Comparison of ENCODE assay signal across 25 cellular contexts in the genomic region with DNA sequence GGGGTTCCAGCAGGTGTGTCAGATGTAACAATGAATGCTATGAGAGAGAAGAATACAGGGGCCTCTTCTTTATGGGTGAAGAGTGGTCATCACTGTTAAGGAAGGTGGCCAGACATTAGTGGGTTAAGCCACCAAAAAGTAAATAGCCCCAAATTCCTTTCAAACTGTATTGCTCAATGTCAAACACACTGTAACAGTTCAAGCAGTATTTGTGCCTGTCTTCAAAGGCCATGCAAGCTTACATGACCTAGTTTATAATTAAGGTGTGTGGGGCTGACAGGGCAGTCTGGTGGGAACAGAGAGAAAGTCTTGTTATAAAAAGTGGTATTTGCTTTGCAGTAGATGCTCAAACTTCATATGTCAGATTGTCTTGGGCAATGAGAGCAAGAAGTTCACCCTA. TPM values are rescaled to one million over a fixed set of nuclear protein-coding genes. Genes with fewer than 3 reads are reported as not detected.
DNase-seq lines count a peak whose midpoint lies in the region; ATAC-seq, FAIRE-seq and TF ChIP-seq lines count a peak whose summit lies in the region.
"Had no signal": no experiment of that assay in that cellular context is flagged by ENCODE, and none has a peak within 500 bp of the region (broad histone marks: within the 10 kb centered on the region; RNA-seq: fewer than 3 reads in every experiment).

No MANE protein-coding gene starts in this region.

- H4K20me1 ChIP-seq in K562 (replicated peaks; ENCODE audit: control insufficient read depth, insufficient read depth, low read length): peaks cover 6% of the 10 kb centered on the region
- H4K20me1 ChIP-seq: BLaER1 treated with 17β-estradiol and CSF1 and Interleukin-3, amounts not matched to agents 10 nM and 100 nM had no signal

- in situ Hi-C loops in K562 (cut with MboI): no loop called here

- peaks cover 69% of the 10 kb centered on the region for H3K4me1 ChIP-seq in Caco-2
- H3K4me1 ChIP-seq in K562 (replicated peaks in 1 of 2; ENCODE audit: control insufficient read depth in 2 of 2, insufficient read depth in 2 of 2, low read length in 2 of 2): no peaks in the 10 kb centered on the region
- H3K4me1 ChIP-seq in left lung: peaks cover 0 to 10% of the 10 kb centered on the region in 2 donors
- peaks cover 5% of the 10 kb centered on the region for H3K4me1 ChIP-seq in lower lobe of right lung
- H3K4me1 ChIP-seq in left ventricle myocardium inferior: peaks cover under 1% of the 10 kb centered on the region
- H3K4me1 ChIP-seq: A549, BE2C, HAP-1 had no signal

- no peaks in the 10 kb centered on the region for H3K27me3 ChIP-seq in Caco-2 (replicated peaks; ENCODE audit: control insufficient read depth, insufficient read depth, low read length)
- H3K27me3 ChIP-seq in K562 (ENCODE audit: control insufficient read depth in 2 of 2, insufficient read depth in 2 of 2, low read length in 2 of 2): peaks cover 3 to 39% of the 10 kb centered on the region in 2 experiments; a peak in 3 of 5 replicates
- H3K27me3 ChIP-seq in left lung: no peaks in the 10 kb centered on the region
- H3K27me3 ChIP-seq in lower lobe of right lung (ENCODE audit: low read depth): no peaks in the 10 kb centered on the region
- H3K27me3 ChIP-seq in left ventricle myocardium inferior (ENCODE audit: low read depth): peaks cover 9% of the 10 kb centered on the region
- H3K27me3 ChIP-seq: BE2C; BLaER1 treated with 17β-estradiol and CSF1 and Interleukin-3, amounts not matched to agents 10 nM and 100 nM had no signal

- no peak overlapping the region for H3K27ac ChIP-seq in K562 (ENCODE audit: extremely low read depth, low read depth, low read length)
- no peak overlapping the region for H3K27ac ChIP-seq in left lung
- no peak overlapping the region for H3K27ac ChIP-seq in lower lobe of right lung
- no peak overlapping the region for H3K27ac ChIP-seq in left ventricle myocardium inferior (replicated peaks)
- H3K27ac ChIP-seq: A549; BLaER1 treated with 17β-estradiol and CSF1 and Interleukin-3, amounts not matched to agents 10 nM and 100 nM had no signal

- H3K4me1 Mint-ChIP-seq in Caco-2 (ENCODE audit: low read depth, unreplicated experiment): peaks cover 41% of the 10 kb centered on the region

- POLR2A ChIA-PET in Caco-2 (lab: Charles Lee) (interaction anchor here (1.1 kb wide), 1 partner anchor 24 kb away, joined by 5 read pairs; a partner anchor contains a TSS), K562 (lab: Yijun Ruan, JAX) (interaction anchor here (1.0 kb wide), 1 partner anchor 17 kb away, joined by 3 read pairs; no protein-coding TSS in a partner anchor)

- H3K4me3 Mint-ChIP-seq in Caco-2 (ENCODE audit: unreplicated experiment): peak overlapping the region; percentile 3
- H3K4me3 Mint-ChIP-seq: CD14-positive monocyte; CD4-positive, alpha-beta T cell; CD8-positive, alpha-beta memory T cell; HFFc6 had no signal

- no peaks in the 10 kb centered on the region for H3K27me3 Mint-ChIP-seq in Caco-2 (ENCODE audit: insufficient read depth, unreplicated experiment)

- H3K9me1 ChIP-seq in K562 (ENCODE audit: control insufficient read depth, insufficient read depth, low read length): no peaks in the 10 kb centered on the region

- TF ChIP-seq RAD21 in K562 (CRISPR knock-in tag; conservative IDR thresholded peaks at IDR 0.05 in 1 of 2, IDR thresholded peaks at IDR 0.05 in 1 of 2): no peak

- no peak for TF ChIP-seq POLR2A in K562 (conservative IDR thresholded peaks at IDR 0.05)

- CTCF ChIA-PET in Caco-2 (lab: Charles Lee): interaction anchor here (0.7 to 1.9 kb wide), 9 partner anchors 22 to 212 kb away, joined by 3 to 7 read pairs (median 3); a partner anchor contains a TSS
- CTCF ChIA-PET in K562 (lab: Yijun Ruan, JAX; ENCODE audit: low intra/inter-chr PET ratio): no interaction called here

- intact Hi-C loops in Caco-2 (cut with micrococcal nuclease; ENCODE audit: unreplicated experiment): loop anchor here (1.0 kb wide), 2 partner anchors 23 to 33 kb away; no protein-coding TSS in a partner anchor
- intact Hi-C loops in K562 (cut with micrococcal nuclease): no loop called here
- intact Hi-C loops in left lung (cut with DNase I): no loop called here
- intact Hi-C loops in lower lobe of right lung (cut with DNase I): no loop called here
- intact Hi-C loops in left ventricle myocardium inferior (cut with micrococcal nuclease): no loop called here

- no peak overlapping the region for H2AFZ ChIP-seq in K562 (ENCODE audit: low read depth, low read length)

- no peak for TF ChIP-seq EP300 in K562 (IDR thresholded peaks at IDR 0.05; ENCODE audit: low read length)

- DNase-seq in Caco-2: peak; percentile 78 to 82
- DNase-seq in K562 (ENCODE audit: extremely low read depth in 1 of 4, low spot score in 3 of 4): no peak
- no peak for DNase-seq in left lung
- DNase-seq in lower lobe of right lung: no peak
- no peak for DNase-seq in NCI-H1105 treated with DMSO at 0.1 percent for 48 hours (lab: John Stamatoyannopoulos, UW)
- DNase-seq in UCSD-AML1 (lab: John Stamatoyannopoulos, UW; ENCODE audit: unreplicated experiment): no peak
- DNase-seq in Kasumi-1 (lab: John Stamatoyannopoulos, UW): no peak
- no peak for DNase-seq in left ventricle myocardium inferior
- DNase-seq: 8988T; ACHN; AML-193; BE2C; CD4-positive, alpha-beta T cell; CD8-positive, alpha-beta memory T cell; DMS153; DND-41; GOT3; HFFc6 had no signal

- H3K79me2 ChIP-seq in K562 (ENCODE audit: control insufficient read depth, insufficient read depth, low read length): no peaks in the 10 kb centered on the region

- no peaks in the 10 kb centered on the region for H3K36me3 Mint-ChIP-seq in Caco-2 (ENCODE audit: insufficient read depth, unreplicated experiment)
- H3K36me3 Mint-ChIP-seq: CD14-positive monocyte; CD8-positive, alpha-beta memory T cell had no signal

- no peak overlapping the region for H3K4me2 ChIP-seq in K562 (ENCODE audit: insufficient read depth, low read length)
- H3K4me2 ChIP-seq: A549; BLaER1 treated with 17β-estradiol and CSF1 and Interleukin-3, amounts not matched to agents 10 nM and 100 nM had no signal

- no peak for TF ChIP-seq CTCF in Caco-2 (IDR thresholded peaks at IDR 0.05; ENCODE audit: insufficient read depth in 1 of 2, low read depth in 1 of 2, low read length in 1 of 2, severe bottlenecking in 1 of 2, unreplicated experiment in 1 of 2)
- no peak for TF ChIP-seq CTCF in K562 (IDR thresholded peaks at IDR 0.05 in 2 of 3, conservative IDR thresholded peaks at IDR 0.05 in 1 of 3; ENCODE audit: insufficient read depth in 2 of 3, low read depth in 1 of 3, low read length in 3 of 3)
- TF ChIP-seq CTCF in left lung (IDR thresholded peaks at IDR 0.05): no peak
- TF ChIP-seq CTCF in lower lobe of right lung (IDR thresholded peaks at IDR 0.05): no peak
- TF ChIP-seq CTCF in left ventricle myocardium inferior (IDR thresholded peaks at IDR 0.05; ENCODE audit: borderline replicate concordance): no peak

- BruUV-seq in Caco-2 (replicated peaks; lab: Mats Ljungman, UMichigan) (no TSS peak), K562 (replicated peaks; lab: Mats Ljungman, UMichigan) (no TSS peak)

- no peaks in the 10 kb centered on the region for H3K36me3 ChIP-seq in Caco-2 (ENCODE audit: control insufficient read depth, insufficient read depth, low read length)
- H3K36me3 ChIP-seq in K562 (ENCODE audit: control insufficient read depth, insufficient read depth, low read length): no peaks in the 10 kb centered on the region
- no peaks in the 10 kb centered on the region for H3K36me3 ChIP-seq in left lung
- H3K36me3 ChIP-seq in lower lobe of right lung: no peaks in the 10 kb centered on the region
- H3K36me3 ChIP-seq in left ventricle myocardium inferior: no peaks in the 10 kb centered on the region
- H3K36me3 ChIP-seq: BE2C; BLaER1 treated with 17β-estradiol and CSF1 and Interleukin-3, amounts not matched to agents 10 nM and 100 nM; HAP-1 had no signal

- no peak for ATAC-seq in K562
- ATAC-seq in left lung: peak; percentile 76
- ATAC-seq in lower lobe of right lung: peak; percentile 67 to 78
- ATAC-seq: A549 had no signal

- H3K9me3 ChIP-seq in Caco-2 (no peaks in the 10 kb centered on the region), K562 (replicated peaks; ENCODE audit: control insufficient read depth, insufficient read depth, low read depth, low read length) (no peaks in the 10 kb centered on the region), left lung (no peaks in the 10 kb centered on the region), lower lobe of right lung (no peaks in the 10 kb centered on the region), left ventricle myocardium inferior (replicated peaks) (no peaks in the 10 kb centered on the region)
- H3K9me3 ChIP-seq: A549; BE2C; BLaER1 treated with 17β-estradiol and CSF1 and Interleukin-3, amounts not matched to agents 10 nM and 100 nM; HAP-1 had no signal

- no peaks in the 10 kb centered on the region for H3K9me3 Mint-ChIP-seq in Caco-2 (ENCODE audit: unreplicated experiment)
- H3K9me3 Mint-ChIP-seq: CD14-positive monocyte; CD4-positive, alpha-beta T cell; CD8-positive, alpha-beta memory T cell; HFFc6 had no signal

- H3K27ac Mint-ChIP-seq in Caco-2 (ENCODE audit: unreplicated experiment): peak overlapping the region; percentile 69
- H3K27ac Mint-ChIP-seq: CD4-positive, alpha-beta T cell; CD8-positive, alpha-beta memory T cell; HFFc6 had no signal

- H3K9ac ChIP-seq in K562 (ENCODE audit: insufficient read depth in 1 of 2, low read depth in 2 of 2, low read length in 2 of 2): no peak overlapping the region
- H3K9ac ChIP-seq: BLaER1 treated with 17β-estradiol and CSF1 and Interleukin-3, amounts not matched to agents 10 nM and 100 nM had no signal

- H3K4me3 ChIP-seq in Caco-2 (ENCODE audit: low read depth, low read length) (no peak overlapping the region), K562 (no peak overlapping the region), left lung (no peak overlapping the region), lower lobe of right lung (no peak overlapping the region), left ventricle myocardium inferior (no peak overlapping the region)
- H3K4me3 ChIP-seq: A549; BLaER1 treated with 17β-estradiol and CSF1 and Interleukin-3, amounts not matched to agents 10 nM and 100 nM; HAP-1 had no signal

- no peak for FAIRE-seq in K562 (lab: Jason Lieb, UNC)
- FAIRE-seq: A549, G401.6, GM12892, H54 had no signal

RNA-seq across cellular contexts. Expression of a gene that starts 18.5 kb away (rescaled TPM):
- total RNA-seq in Caco-2 (2022): not detected in 2 replicates
- 0.12 TPM in 1 of 2 replicates, not detected in the other for total RNA-seq in K562 (2011; cell fraction: chromatin; rRNA removed; ENCODE audit: low replicate concordance)
- not detected in 2 replicates for total RNA-seq in K562 (2011; cell fraction: nucleolus; rRNA removed)
- total RNA-seq in K562 (2011; cell fraction: nucleoplasm; rRNA removed): 0.08 TPM in 1 of 2 replicates, not detected in the other
- total RNA-seq in K562 (2014; rRNA removed): not detected in 2 replicates
- not detected in 2 replicates for total RNA-seq in K562 (2014; rRNA removed; fragmentation: Illumina TruSeq; extraction: Trizol)
- total RNA-seq in K562 (2015; rRNA removed; fragmentation: Illumina TruSeq; extraction: Trizol): not detected in 2 replicates
- total RNA-seq in K562 (2021): not detected in 2 replicates
- polyA plus RNA-seq in K562 (2011; rRNA removed): not detected in 2 replicates
- not detected in 2 replicates for polyA plus RNA-seq in K562 (2011; cell fraction: cytosol; rRNA removed)
- 0.03 and 0.18 TPM in 2 replicates for polyA plus RNA-seq in K562 (2011; cell fraction: nucleus; rRNA removed)
- polyA plus RNA-seq in K562 (2012): not detected in 2 replicates
- not detected in 2 replicates for polyA plus RNA-seq in K562 (2014; fragmentation: Illumina TruSeq; extraction: Trizol)
- polyA plus RNA-seq in K562 (2014; fragmentation: Nextera tagmentation; extraction: Ambion mirVana): not detected
- polyA plus RNA-seq in K562 (2014; rRNA removed): not detected in 2 replicates
- polyA minus RNA-seq in K562 (2011; rRNA and poly(A)+ RNA removed): 0.04 TPM in 1 of 2 replicates, not detected in the other
- polyA minus RNA-seq in K562 (2011; cell fraction: cytosol; rRNA and poly(A)+ RNA removed): not detected in 2 replicates
- polyA minus RNA-seq in K562 (2011; cell fraction: nucleus; rRNA and poly(A)+ RNA removed): 0.11 TPM in 1 of 2 replicates, not detected in the other
- 1 to 10 TPM; 2.0 to 3.0 TPM for total RNA-seq in left lung
- total RNA-seq in lower lobe of right lung: 225 TPM
- total RNA-seq in left ventricle myocardium inferior: not detected
- total RNA-seq: HFFc6 had no signal
- polyA plus RNA-seq: A549; CD8-positive, alpha-beta memory T cell had no signal

RNA-seq across cellular contexts. Expression of a gene that starts 24.5 kb away (rescaled TPM):
- 199 and 235 TPM in 2 replicates for total RNA-seq in Caco-2 (2022)
- total RNA-seq in K562 (2011; cell fraction: chromatin; rRNA removed; ENCODE audit: low replicate concordance): not detected in 2 replicates
- total RNA-seq in K562 (2011; cell fraction: nucleolus; rRNA removed): not detected in 2 replicates
- total RNA-seq in K562 (2011; cell fraction: nucleoplasm; rRNA removed): not detected in 2 replicates
- total RNA-seq in K562 (2014; rRNA removed): not detected in 2 replicates
- total RNA-seq in K562 (2014; rRNA removed; fragmentation: Illumina TruSeq; extraction: Trizol): not detected in 2 replicates
- total RNA-seq in K562 (2015; rRNA removed; fragmentation: Illumina TruSeq; extraction: Trizol): not detected in 2 replicates
- not detected in 2 replicates for total RNA-seq in K562 (2021)
- not detected in 2 replicates for polyA plus RNA-seq in K562 (2011; rRNA removed)
- polyA plus RNA-seq in K562 (2011; cell fraction: cytosol; rRNA removed): not detected in 2 replicates
- polyA plus RNA-seq in K562 (2011; cell fraction: nucleus; rRNA removed): not detected in 2 replicates
- 0.22 TPM in 1 of 2 replicates, not detected in the other for polyA plus RNA-seq in K562 (2012)
- polyA plus RNA-seq in K562 (2014; fragmentation: Illumina TruSeq; extraction: Trizol): not detected in 2 replicates
- not detected for polyA plus RNA-seq in K562 (2014; fragmentation: Nextera tagmentation; extraction: Ambion mirVana)
- not detected in 2 replicates for polyA plus RNA-seq in K562 (2014; rRNA removed)
- not detected in 2 replicates for polyA minus RNA-seq in K562 (2011; rRNA and poly(A)+ RNA removed)
- polyA minus RNA-seq in K562 (2011; cell fraction: cytosol; rRNA and poly(A)+ RNA removed): not detected in 2 replicates
- polyA minus RNA-seq in K562 (2011; cell fraction: nucleus; rRNA and poly(A)+ RNA removed): not detected in 2 replicates
- 10 to 100 TPM; 49.7 to 74.9 TPM for total RNA-seq in left lung
- total RNA-seq in lower lobe of right lung: 22.2 TPM
- total RNA-seq in left ventricle myocardium inferior: not detected
- total RNA-seq: CD4-positive, alpha-beta T cell; CD8-positive, alpha-beta memory T cell; HFFc6 had no signal
- polyA plus RNA-seq: CD8-positive, alpha-beta memory T cell had no signal

RNA-seq across cellular contexts. Expression of a gene that starts 35.4 kb away (rescaled TPM):
- 19.7 and 25.9 TPM in 2 replicates for total RNA-seq in Caco-2 (2022)
- not detected in 2 replicates for total RNA-seq in K562 (2011; cell fraction: chromatin; rRNA removed; ENCODE audit: low replicate concordance)
- total RNA-seq in K562 (2011; cell fraction: nucleolus; rRNA removed): not detected in 2 replicates
- total RNA-seq in K562 (2011; cell fraction: nucleoplasm; rRNA removed): not detected in 2 replicates
- not detected in 2 replicates for total RNA-seq in K562 (2014; rRNA removed)
- total RNA-seq in K562 (2014; rRNA removed; fragmentation: Illumina TruSeq; extraction: Trizol): not detected in 2 replicates
- total RNA-seq in K562 (2015; rRNA removed; fragmentation: Illumina TruSeq; extraction: Trizol): not detected in 2 replicates
- not detected in 2 replicates for total RNA-seq in K562 (2021)
- polyA plus RNA-seq in K562 (2011; rRNA removed): not detected in 2 replicates
- polyA plus RNA-seq in K562 (2011; cell fraction: cytosol; rRNA removed): not detected in 2 replicates
- not detected in 2 replicates for polyA plus RNA-seq in K562 (2011; cell fraction: nucleus; rRNA removed)
- not detected in 2 replicates for polyA plus RNA-seq in K562 (2012)
- not detected in 2 replicates for polyA plus RNA-seq in K562 (2014; fragmentation: Illumina TruSeq; extraction: Trizol)
- polyA plus RNA-seq in K562 (2014; fragmentation: Nextera tagmentation; extraction: Ambion mirVana): not detected
- 0.13 TPM in 1 of 2 replicates, not detected in the other for polyA plus RNA-seq in K562 (2014; rRNA removed)
- polyA minus RNA-seq in K562 (2011; rRNA and poly(A)+ RNA removed): not detected in 2 replicates
- polyA minus RNA-seq in K562 (2011; cell fraction: cytosol; rRNA and poly(A)+ RNA removed): not detected in 2 replicates
- not detected in 2 replicates for polyA minus RNA-seq in K562 (2011; cell fraction: nucleus; rRNA and poly(A)+ RNA removed)
- total RNA-seq in left lung: 1 to 10 TPM in 1 of 2 donors, under 1 TPM in 1; 0.55 to 1.3 TPM
- total RNA-seq in lower lobe of right lung: not detected
- total RNA-seq in left ventricle myocardium inferior: not detected
- total RNA-seq: CD4-positive, alpha-beta T cell; CD8-positive, alpha-beta memory T cell; HFFc6 had no signal
- polyA plus RNA-seq: A549; CD8-positive, alpha-beta memory T cell had no signal

Comparison
In these comparisons a context has a peak if more than half of its experiments do, and no peak if none do; other contexts are left out.
1. DNase-seq: peak in Caco-2 (2 of 2); none in K562 (0 of 4), left lung (0 of 2), lower lobe of right lung (single experiment), NCI-H1105 treated with DMSO at 0.1 percent for 48 hours (single experiment), UCSD-AML1 (single experiment), Kasumi-1 (0 of 2) and left ventricle myocardium inferior (single experiment).
2. RNA of a gene that starts 18.5 kb away (total RNA-seq): 225 TPM in lower lobe of right lung (single experiment); 2.0 to 3.0 TPM in left lung, not detected in left ventricle myocardium inferior (single experiment), not detected in Caco-2 and 0.08 to 0.12 TPM in K562; every median in the first group is over 10 times any median in the second.
3. RNA of a gene that starts 24.5 kb away (total RNA-seq): 199 to 235 TPM in Caco-2, 49.7 to 74.9 TPM in left lung and 22.2 TPM in lower lobe of right lung (single experiment); not detected in left ventricle myocardium inferior (single experiment) and not detected in K562; every median in the first group is over 10 times any median in the second.